In the genomic region with DNA sequence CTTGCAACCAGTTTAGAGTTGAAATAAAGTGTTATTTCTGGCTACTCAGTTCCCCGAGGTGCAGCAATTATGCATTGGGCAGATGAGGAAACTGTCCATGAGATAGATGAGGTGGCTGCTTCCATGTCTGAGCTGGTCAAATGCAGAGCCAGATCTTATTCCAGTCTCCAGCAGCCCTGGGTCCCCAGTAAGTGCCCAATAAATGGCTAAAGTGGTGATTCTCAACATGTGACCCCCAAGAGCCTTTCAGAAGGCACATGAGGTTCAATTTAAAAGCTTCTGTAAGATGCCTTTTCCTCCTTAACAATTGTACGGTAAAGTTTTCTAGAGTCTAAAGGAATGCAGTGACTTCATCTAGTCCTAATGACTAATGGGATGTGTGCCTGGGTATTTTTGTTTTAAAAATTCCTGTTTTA, we compare ENCODE assay signal across 9 cellular contexts. TPM values are rescaled to one million over a fixed set of nuclear protein-coding genes. Genes with fewer than 3 reads are reported as not detected.
DNase-seq lines count a peak whose midpoint lies in the region; ATAC-seq, FAIRE-seq and TF ChIP-seq lines count a peak whose summit lies in the region.
"Had no signal": no experiment of that assay in that cellular context is flagged by ENCODE, and none has a peak within 500 bp of the region (broad histone marks: within the 10 kb centered on the region; RNA-seq: fewer than 3 reads in every experiment).

No MANE protein-coding gene starts in this region.

- DNase-seq in GM03348 (ENCODE audit: low spot score), result peak; percentile 57
- DNase-seq in GM12878 (ENCODE audit: low read depth, low spot score), result no peak
- no peak for DNase-seq in neural crest cell (ENCODE audit: low read depth, low spot score)
- DNase-seq in stimulated activated CD4-positive, alpha-beta T cell treated with anti-CD3 and anti-CD28 coated beads, Interleukin-1b, Interleukin-23, amount 100 ng/mL, for 48 hours, result no peak
- no peak for DNase-seq in stimulated activated effector memory CD8-positive, alpha-beta T cell treated with anti-CD3 and anti-CD28 coated beads, Interleukin-12 subunit alpha, Interleukin-12 subunit beta, amount 100 ng/mL, for 72 hours (ENCODE audit: low spot score in 2 of 2)
- DNase-seq in DMS 273 treated with DMSO at 0.1 percent for 48 hours (lab: John Stamatoyannopoulos, UW), result no peak
- no peak for DNase-seq in NOMO-1 treated with dmso at 0.1 percent for 144 hours (lab: John Stamatoyannopoulos, UW; ENCODE audit: unreplicated experiment)
- DNase-seq: activated gamma-delta T cell had no signal

- RAD21 ChIA-PET in GM12878 (lab: Charles Lee; ENCODE audit: unreplicated experiment), result interaction anchor here (0.7 to 11.2 kb wide), 15 partner anchors 9 to 217 kb away, joined by 3 to 207 read pairs (median 5); a partner anchor contains a TSS

- in situ Hi-C loops in GM12878 (cut with MboI), result loop anchor here (5.0 to 10.0 kb wide), 3 partner anchors 79 to 294 kb away; a partner anchor contains a TSS

- H3K4me1 Mint-ChIP-seq in neural crest cell, result peaks cover 18% of the 10 kb centered on the region
- peaks cover 44% of the 10 kb centered on the region for H3K4me1 Mint-ChIP-seq in stimulated activated effector memory CD8-positive, alpha-beta T cell treated with anti-CD3 and anti-CD28 coated beads, Interleukin-12 subunit alpha, Interleukin-12 subunit beta, amount 100 ng/mL, for 72 hours

- H3K27ac ChIP-seq in GM12878 (ENCODE audit: control insufficient read depth, insufficient read depth), result peak overlapping the region; percentile 54

- POLR2A ChIA-PET in GM12878 (lab: Charles Lee), result interaction anchor here (1.3 to 4.9 kb wide), 4 partner anchors 20 to 83 kb away, joined by 7 to 36 read pairs (median 15); a partner anchor contains a TSS

- no peaks in the 10 kb centered on the region for H3K36me3 Mint-ChIP-seq in neural crest cell (ENCODE audit: low read depth)
- peaks cover 45% of the 10 kb centered on the region for H3K36me3 Mint-ChIP-seq in stimulated activated effector memory CD8-positive, alpha-beta T cell treated with anti-CD3 and anti-CD28 coated beads, Interleukin-12 subunit alpha, Interleukin-12 subunit beta, amount 100 ng/mL, for 72 hours

- H3K27me3 ChIP-seq in GM12878 (replicated peaks in 1 of 2; ENCODE audit: control insufficient read depth in 2 of 2, insufficient read depth in 2 of 2, low read length in 1 of 2), result no peaks in the 10 kb centered on the region

- CTCF ChIA-PET in GM12878 (lab: Yijun Ruan, JAX), result interaction anchor here (0.6 to 13.9 kb wide), 27 partner anchors 8 to 293 kb away, joined by 3 to 381 read pairs (median 7); a partner anchor contains a TSS

- intact Hi-C loops in GM12878 (cut with micrococcal nuclease; ENCODE audit: unreplicated experiment), result loop anchor here (1.0 to 5.0 kb wide), 5 partner anchors 20 to 294 kb away; a partner anchor contains a TSS

- peak overlapping the region; percentile 44 for H2AFZ ChIP-seq in GM12878 (ENCODE audit: control insufficient read depth, low read depth, low read length)

- H3K4me3 Mint-ChIP-seq in neural crest cell, result no peak overlapping the region
- H3K4me3 Mint-ChIP-seq in stimulated activated effector memory CD8-positive, alpha-beta T cell treated with anti-CD3 and anti-CD28 coated beads, Interleukin-12 subunit alpha, Interleukin-12 subunit beta, amount 100 ng/mL, for 72 hours, result no peak overlapping the region

- BruUV-seq in GM12878 (replicated peaks; lab: Mats Ljungman, UMichigan), result no TSS peak

- H3K27ac Mint-ChIP-seq in neural crest cell (ENCODE audit: unreplicated experiment), result no peak overlapping the region
- H3K27ac Mint-ChIP-seq in stimulated activated effector memory CD8-positive, alpha-beta T cell treated with anti-CD3 and anti-CD28 coated beads, Interleukin-12 subunit alpha, Interleukin-12 subunit beta, amount 100 ng/mL, for 72 hours, result no peak overlapping the region

- H3K9me3 ChIP-seq in GM12878 (replicated peaks; ENCODE audit: control insufficient read depth, insufficient read depth, low read length), result no peaks in the 10 kb centered on the region

- H3K36me3 ChIP-seq in GM12878 (ENCODE audit: control insufficient read depth in 2 of 2, insufficient read depth in 2 of 2, low read length in 1 of 2), result peaks cover 5 to 31% of the 10 kb centered on the region in 2 experiments

- FAIRE-seq in GM12878 (lab: Jason Lieb, UNC), result peak; percentile 7

- no peak for TF ChIP-seq POLR2A in GM12878 (IDR thresholded peaks at IDR 0.05; ENCODE audit: low read depth, low read length)

- H3K79me2 ChIP-seq in GM12878 (ENCODE audit: control insufficient read depth, insufficient read depth, low read length), result peaks cover 5% of the 10 kb centered on the region

- H4K20me1 ChIP-seq in GM12878 (ENCODE audit: control insufficient read depth, insufficient read depth), result no peaks in the 10 kb centered on the region

- SMC1A ChIA-PET in GM12878 (lab: Charles Lee; ENCODE audit: uncharacterized antibody, unreplicated experiment), result interaction anchor here (0.7 to 11.1 kb wide), 21 partner anchors 8 to 1125 kb away, joined by 3 to 154 read pairs (median 5); a partner anchor contains a TSS

- TF ChIP-seq CTCF in GM12878 (IDR thresholded peaks at IDR 0.05 in 2 of 3, conservative IDR thresholded peaks at IDR 0.05 in 1 of 3; ENCODE audit: control insufficient read depth in 2 of 3, extremely low read depth in 1 of 3, insufficient read depth in 1 of 3, low read depth in 3 of 3, low read length in 3 of 3) (no peak), neural crest cell (conservative IDR thresholded peaks at IDR 0.05) (peak; percentile 13)

- no peaks in the 10 kb centered on the region for H3K9me3 Mint-ChIP-seq in neural crest cell
- H3K9me3 Mint-ChIP-seq in stimulated activated effector memory CD8-positive, alpha-beta T cell treated with anti-CD3 and anti-CD28 coated beads, Interleukin-12 subunit alpha, Interleukin-12 subunit beta, amount 100 ng/mL, for 72 hours, result no peaks in the 10 kb centered on the region

- no peaks in the 10 kb centered on the region for H3K27me3 Mint-ChIP-seq in neural crest cell (ENCODE audit: low read depth)

- peaks cover 41% of the 10 kb centered on the region for H3K4me1 ChIP-seq in GM12878 (ENCODE audit: control insufficient read depth, insufficient read depth, low read length)

- ATAC-seq in HG02884 (IDR thresholded peaks at IDR 0.05; ENCODE audit: unreplicated experiment), result peak; percentile 22
- peak; percentile 4 for ATAC-seq in GM12878
- no peak for ATAC-seq in stimulated activated effector memory CD8-positive, alpha-beta T cell treated with anti-CD3 and anti-CD28 coated beads, Interleukin-12 subunit alpha, Interleukin-12 subunit beta, amount 100 ng/mL, for 72 hours

- 0 out of 2 replicates have a peak overlapping the region, but pooled peaks have one; percentile 2 for H3K4me2 ChIP-seq in GM12878 (ENCODE audit: control insufficient read depth, insufficient read depth)

- no peak for TF ChIP-seq EP300 in GM12878 (IDR thresholded peaks at IDR 0.05; ENCODE audit: borderline replicate concordance in 1 of 2, control insufficient read depth in 1 of 2, low read depth in 2 of 2, low read length in 2 of 2)

- H3K9ac ChIP-seq in GM12878 (ENCODE audit: control insufficient read depth, insufficient read depth, low read length), result no peak overlapping the region

- H3K4me3 ChIP-seq in GM12878, result no peak overlapping the region

- 83% methylated on average over 2 of the region's 2 CpGs for WGBS in GM12878 (ENCODE audit: insufficient coverage, insufficient replicate concordance, low lambda C conversion rate, missing lambda C conversion rate)

- TF ChIP-seq RAD21 in GM12878 (IDR thresholded peaks at IDR 0.05; ENCODE audit: insufficient read depth, low read depth, low read length), result no peak

RNA-seq across cellular contexts. Expression of a gene that starts 17.5 kb away (rescaled TPM):
- 94.2 and 105 TPM in 2 replicates for total RNA-seq in GM12878 (2013; cell fraction: nucleolus; rRNA removed)
- total RNA-seq in GM12878 (2014; rRNA removed), result 136 and 139 TPM in 2 replicates
- total RNA-seq in GM12878 (2014; rRNA removed; fragmentation: Illumina TruSeq; extraction: Trizol), result 130 and 139 TPM in 2 replicates
- total RNA-seq in GM12878 (2021), result 140 and 158 TPM in 2 replicates
- 89.5 TPM for polyA plus RNA-seq in GM12878 (2011; ENCODE audit: low read depth)
- polyA plus RNA-seq in GM12878 (2011; rRNA removed), result 94.4 and 161 TPM in 2 replicates
- polyA plus RNA-seq in GM12878 (2011; cell fraction: cytosol; rRNA removed), result 375 and 451 TPM in 2 replicates
- 134 and 141 TPM in 2 replicates for polyA plus RNA-seq in GM12878 (2011; cell fraction: nucleus; rRNA removed)
- 153 and 189 TPM in 2 replicates for polyA plus RNA-seq in GM12878 (2012)
- 138 and 231 TPM in 2 replicates for polyA plus RNA-seq in GM12878 (2014; fragmentation: Illumina TruSeq; extraction: Trizol)
- polyA plus RNA-seq in GM12878 (2014; fragmentation: Nextera tagmentation; extraction: Ambion mirVana), result 100 to 1,000 TPM; 576 to 642 TPM
- polyA plus RNA-seq in GM12878 (2014; rRNA removed), result 237 and 259 TPM in 2 replicates
- polyA plus RNA-seq in GM12878 (2016; fragmentation: Nextera tagmentation; extraction: Ambion mirVana), result 100 to 1,000 TPM; 377 to 419 TPM
- polyA minus RNA-seq in GM12878 (2011; rRNA and poly(A)+ RNA removed), result 179 and 269 TPM in 2 replicates
- 52.4 and 56.0 TPM in 2 replicates for polyA minus RNA-seq in GM12878 (2011; cell fraction: cytosol; rRNA and poly(A)+ RNA removed)
- polyA minus RNA-seq in GM12878 (2011; cell fraction: nucleus; rRNA and poly(A)+ RNA removed), result 54.5 and 83.6 TPM in 2 replicates
- 82.4 and 84.6 TPM in 2 replicates for total RNA-seq in neural crest cell

RNA-seq across cellular contexts. Expression of a gene that starts 30.8 kb away (rescaled TPM):
- 192 and 198 TPM in 2 replicates for total RNA-seq in GM12878 (2013; cell fraction: nucleolus; rRNA removed)
- total RNA-seq in GM12878 (2014; rRNA removed), result 137 and 148 TPM in 2 replicates
- total RNA-seq in GM12878 (2014; rRNA removed; fragmentation: Illumina TruSeq; extraction: Trizol), result 182 and 190 TPM in 2 replicates
- total RNA-seq in GM12878 (2021), result 255 and 269 TPM in 2 replicates
- polyA plus RNA-seq in GM12878 (2011; ENCODE audit: low read depth), result 39.6 TPM
- 113 and 119 TPM in 2 replicates for polyA plus RNA-seq in GM12878 (2011; rRNA removed)
- 57.4 and 66.1 TPM in 2 replicates for polyA plus RNA-seq in GM12878 (2011; cell fraction: cytosol; rRNA removed)
- 40.4 and 54.9 TPM in 2 replicates for polyA plus RNA-seq in GM12878 (2011; cell fraction: nucleus; rRNA removed)
- polyA plus RNA-seq in GM12878 (2012), result 70.4 and 72.8 TPM in 2 replicates
- polyA plus RNA-seq in GM12878 (2014; fragmentation: Illumina TruSeq; extraction: Trizol), result 158 TPM in 2 replicates
- polyA plus RNA-seq in GM12878 (2014; fragmentation: Nextera tagmentation; extraction: Ambion mirVana), result 10 to 100 TPM; 49.7 to 52.7 TPM
- polyA plus RNA-seq in GM12878 (2014; rRNA removed), result 86.7 and 87.0 TPM in 2 replicates
- 100 to 1,000 TPM; 416 to 438 TPM for polyA plus RNA-seq in GM12878 (2016; fragmentation: Nextera tagmentation; extraction: Ambion mirVana)
- 140 and 194 TPM in 2 replicates for polyA minus RNA-seq in GM12878 (2011; rRNA and poly(A)+ RNA removed)
- polyA minus RNA-seq in GM12878 (2011; cell fraction: cytosol; rRNA and poly(A)+ RNA removed), result 67.5 and 113 TPM in 2 replicates
- polyA minus RNA-seq in GM12878 (2011; cell fraction: nucleus; rRNA and poly(A)+ RNA removed), result 80.6 and 162 TPM in 2 replicates
- 309 and 317 TPM in 2 replicates for total RNA-seq in neural crest cell

RNA-seq across cellular contexts. Expression of a gene that starts 54.3 kb away (rescaled TPM):
- total RNA-seq in GM12878 (2013; cell fraction: nucleolus; rRNA removed), result 4.7 and 7.5 TPM in 2 replicates
- 49.3 and 52.9 TPM in 2 replicates for total RNA-seq in GM12878 (2014; rRNA removed)
- total RNA-seq in GM12878 (2014; rRNA removed; fragmentation: Illumina TruSeq; extraction: Trizol), result 40.7 and 41.6 TPM in 2 replicates
- total RNA-seq in GM12878 (2021), result 81.7 and 89.7 TPM in 2 replicates
- polyA plus RNA-seq in GM12878 (2011; ENCODE audit: low read depth), result 16.9 TPM
- 21.3 and 29.6 TPM in 2 replicates for polyA plus RNA-seq in GM12878 (2011; rRNA removed)
- polyA plus RNA-seq in GM12878 (2011; cell fraction: cytosol; rRNA removed), result 27.5 and 37.0 TPM in 2 replicates
- 26.6 and 29.9 TPM in 2 replicates for polyA plus RNA-seq in GM12878 (2011; cell fraction: nucleus; rRNA removed)
- polyA plus RNA-seq in GM12878 (2012), result 34.9 and 54.3 TPM in 2 replicates
- polyA plus RNA-seq in GM12878 (2014; fragmentation: Illumina TruSeq; extraction: Trizol), result 49.9 and 70.3 TPM in 2 replicates
- 10 to 100 TPM; 42.9 to 62.5 TPM for polyA plus RNA-seq in GM12878 (2014; fragmentation: Nextera tagmentation; extraction: Ambion mirVana)
- polyA plus RNA-seq in GM12878 (2014; rRNA removed), result 51.5 and 62.0 TPM in 2 replicates
- polyA plus RNA-seq in GM12878 (2016; fragmentation: Nextera tagmentation; extraction: Ambion mirVana), result 100 to 1,000 TPM; 141 to 154 TPM
- 16.0 and 23.7 TPM in 2 replicates for polyA minus RNA-seq in GM12878 (2011; rRNA and poly(A)+ RNA removed)
- 6.7 and 10.8 TPM in 2 replicates for polyA minus RNA-seq in GM12878 (2011; cell fraction: cytosol; rRNA and poly(A)+ RNA removed)
- 1.9 and 3.7 TPM in 2 replicates for polyA minus RNA-seq in GM12878 (2011; cell fraction: nucleus; rRNA and poly(A)+ RNA removed)
- 422 and 435 TPM in 2 replicates for total RNA-seq in neural crest cell
